9 cellular contexts compared by ENCODE assay signal in genomic region chr7:34133983-34134782, GRCh38.
DNase-seq lines count a peak whose midpoint lies in the region; ATAC-seq and TF ChIP-seq lines count a peak whose summit lies in the region.
"Had no signal": no experiment of that assay in that cellular context is flagged by ENCODE, and none has a peak within 500 bp of the region (broad histone marks: within the 10 kb centered on the region; RNA-seq: fewer than 3 reads in every experiment).

No MANE protein-coding gene starts in this region.

- H3K36me3 Mint-ChIP-seq in activated CD4-positive, alpha-beta T cell treated with anti-CD3 and anti-CD28 coated beads for 36 hours (ENCODE audit: low read depth), result no peaks in the 10 kb centered on the region
- H3K36me3 Mint-ChIP-seq in endothelial cell (ENCODE audit: low read depth, unreplicated experiment), result no peaks in the 10 kb centered on the region
- H3K36me3 Mint-ChIP-seq in CD8-positive, alpha-beta T cell, result no peaks in the 10 kb centered on the region

- DNase-seq in activated CD4-positive, alpha-beta T cell treated with anti-CD3 and anti-CD28 coated beads for 36 hours, result peak; percentile 51
- no peak for DNase-seq in activated CD4-positive, alpha-beta T cell treated with anti-CD3 and anti-CD28 coated beads, Interleukin-2, amount 50 U/mL, for 4 hours
- DNase-seq in KBM-7 (peak; percentile 45), RPMI8226 (peak; percentile 59), endothelial cell (ENCODE audit: low spot score) (peak; percentile 83), medulla oblongata (ENCODE audit: extremely low spot score) (peak; percentile 55), OCI-M2 (lab: John Stamatoyannopoulos, UW; ENCODE audit: unreplicated experiment) (no peak)
- DNase-seq in CD8-positive, alpha-beta T cell, result no peak

- POLR2A ChIA-PET in activated CD4-positive, alpha-beta T cell treated with anti-CD3 and anti-CD28 coated beads for 36 hours (lab: Charles Lee), result no interaction called here
- POLR2A ChIA-PET in CD8-positive, alpha-beta T cell (lab: Charles Lee), result no interaction called here

- CTCF ChIA-PET in activated CD4-positive, alpha-beta T cell treated with anti-CD3 and anti-CD28 coated beads for 36 hours (lab: Charles Lee), result interaction anchor here (0.9 to 1.1 kb wide), 2 partner anchors 12 to 158 kb away, joined by 3 to 5 read pairs; no protein-coding TSS in a partner anchor
- CTCF ChIA-PET in CD8-positive, alpha-beta T cell (lab: Charles Lee), result no interaction called here

- ATAC-seq in activated CD4-positive, alpha-beta T cell treated with anti-CD3 and anti-CD28 coated beads for 36 hours, result no peak
- no peak for ATAC-seq in CD8-positive, alpha-beta T cell

- no peak overlapping the region for H3K27ac Mint-ChIP-seq in activated CD4-positive, alpha-beta T cell treated with anti-CD3 and anti-CD28 coated beads for 36 hours
- H3K27ac Mint-ChIP-seq in endothelial cell (ENCODE audit: unreplicated experiment), result no peak overlapping the region
- H3K27ac Mint-ChIP-seq in CD8-positive, alpha-beta T cell, result no peak overlapping the region

- no peaks in the 10 kb centered on the region for H3K27me3 Mint-ChIP-seq in activated CD4-positive, alpha-beta T cell treated with anti-CD3 and anti-CD28 coated beads for 36 hours
- no peaks in the 10 kb centered on the region for H3K27me3 Mint-ChIP-seq in endothelial cell (ENCODE audit: unreplicated experiment)
- peaks cover 7% of the 10 kb centered on the region for H3K27me3 Mint-ChIP-seq in CD8-positive, alpha-beta T cell (ENCODE audit: low read depth)

- H3K27ac ChIP-seq in CD8-positive, alpha-beta T cell (ENCODE audit: low read depth, low read length), result no peak overlapping the region

- H3K9me3 Mint-ChIP-seq in activated CD4-positive, alpha-beta T cell treated with anti-CD3 and anti-CD28 coated beads for 36 hours (ENCODE audit: low read depth), result peaks cover 2% of the 10 kb centered on the region
- no peaks in the 10 kb centered on the region for H3K9me3 Mint-ChIP-seq in endothelial cell (ENCODE audit: unreplicated experiment)
- no peaks in the 10 kb centered on the region for H3K9me3 Mint-ChIP-seq in CD8-positive, alpha-beta T cell

- peak; percentile 79 for TF ChIP-seq CTCF in endothelial cell (IDR thresholded peaks at IDR 0.05; ENCODE audit: unreplicated experiment)
- no peak for TF ChIP-seq CTCF in CD8-positive, alpha-beta T cell (IDR thresholded peaks at IDR 0.05)

- no peaks in the 10 kb centered on the region for H3K27me3 ChIP-seq in CD8-positive, alpha-beta T cell (ENCODE audit: insufficient read depth, low read length)

- no peak overlapping the region for H3K4me3 ChIP-seq in CD8-positive, alpha-beta T cell (ENCODE audit: low read depth, low read length)

- H3K4me1 ChIP-seq in CD8-positive, alpha-beta T cell (ENCODE audit: insufficient read depth, low read length), result no peaks in the 10 kb centered on the region

- H3K9me3 ChIP-seq in CD8-positive, alpha-beta T cell (ENCODE audit: low read length), result no peaks in the 10 kb centered on the region

- H3K36me3 ChIP-seq in CD8-positive, alpha-beta T cell (ENCODE audit: insufficient read depth, low read length), result no peaks in the 10 kb centered on the region

- in situ Hi-C loops in KBM-7 (cut with MboI; ENCODE audit: low pct_unique_long_range_greater_than_20kb, low sequenced_read_pairs), result no loop called here

- intact Hi-C loops in activated CD4-positive, alpha-beta T cell treated with anti-CD3 and anti-CD28 coated beads for 36 hours (cut with DNase I, micrococcal nuclease), result no loop called here
- intact Hi-C loops in CD8-positive, alpha-beta T cell (cut with DNase I, micrococcal nuclease), result no loop called here

- H3K4me1 Mint-ChIP-seq in activated CD4-positive, alpha-beta T cell treated with anti-CD3 and anti-CD28 coated beads for 36 hours, result no peaks in the 10 kb centered on the region
- peaks cover 3% of the 10 kb centered on the region for H3K4me1 Mint-ChIP-seq in endothelial cell (ENCODE audit: unreplicated experiment)
- no peaks in the 10 kb centered on the region for H3K4me1 Mint-ChIP-seq in CD8-positive, alpha-beta T cell (ENCODE audit: low read depth)
- H3K4me1 Mint-ChIP-seq: central memory CD8-positive, alpha-beta T cell had no signal

- H3K4me3 Mint-ChIP-seq in activated CD4-positive, alpha-beta T cell treated with anti-CD3 and anti-CD28 coated beads for 36 hours, result no peak overlapping the region
- no peak overlapping the region for H3K4me3 Mint-ChIP-seq in endothelial cell (ENCODE audit: unreplicated experiment)
- no peak overlapping the region for H3K4me3 Mint-ChIP-seq in CD8-positive, alpha-beta T cell
- H3K4me3 Mint-ChIP-seq: central memory CD8-positive, alpha-beta T cell had no signal

Comparison
In these comparisons a context has a peak if more than half of its experiments do, and no peak if none do; other contexts are left out.
1. DNase-seq: peak in activated CD4-positive, alpha-beta T cell treated with anti-CD3 and anti-CD28 coated beads for 36 hours (single experiment), KBM-7 (single experiment), RPMI8226 (single experiment), endothelial cell (single experiment) and medulla oblongata (single experiment); none in activated CD4-positive, alpha-beta T cell treated with anti-CD3 and anti-CD28 coated beads, Interleukin-2, amount 50 U/mL, for 4 hours (0 of 2), CD8-positive, alpha-beta T cell (0 of 7) and OCI-M2 (single experiment).